1 cellular context compared by ENCODE assay signal in genomic region chr21:20329636-20330035, GRCh38.
TF ChIP-seq lines count a peak whose summit lies in the region.

No MANE protein-coding gene starts in this region.

TF ChIP-seq in HepG2, 621 proteins besides CTCF, POLR2A, EP300 and RAD21 (continued from another document):
- TF ChIP-seq ZNF567 (CRISPR knock-in tag; IDR thresholded peaks at IDR 0.05; ENCODE audit: borderline replicate concordance) (no peak), ISL2 (CRISPR knock-in tag; IDR thresholded peaks at IDR 0.05) (no peak)
